ENCODE assay signal across 27 cellular contexts in the genomic region with DNA sequence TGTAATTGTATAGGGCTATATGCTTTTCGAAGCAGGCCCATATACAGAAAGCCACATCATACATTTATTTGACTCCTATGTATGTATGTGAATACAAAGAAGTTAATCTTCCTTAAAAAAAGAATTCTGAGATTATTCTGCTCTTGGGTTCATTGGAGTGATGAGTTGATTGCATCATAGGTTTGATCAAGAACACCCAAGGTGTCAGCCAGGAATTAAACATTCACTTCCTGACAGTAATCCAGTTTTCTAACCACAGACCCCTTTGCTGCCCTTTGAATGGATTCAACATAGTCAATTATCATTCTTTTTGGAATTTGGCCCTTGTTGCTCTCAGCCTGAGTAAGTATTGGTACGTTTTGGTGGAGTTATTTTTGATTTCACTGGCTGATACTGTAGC.
"Had no signal": no experiment of that assay in that cellular context is flagged by ENCODE, and none has a peak within 500 bp of the region (broad histone marks: within the 10 kb centered on the region; RNA-seq: fewer than 3 reads in every experiment).

No MANE protein-coding gene starts in this region.

- DNase-seq: dorsolateral prefrontal cortex; effector CD4-positive, alpha-beta T cell; foreskin fibroblast; heart left ventricle; kidney; mesenchymal stem cell; naive thymus-derived CD8-positive, alpha-beta T cell; nephron progenitor cell; nucleus accumbens; ovary; posterior cingulate gyrus; psoas muscle; sigmoid colon; stimulated activated CD4-positive, alpha-beta T cell treated with anti-CD3 and anti-CD28 coated beads, Interleukin-2, amount 100 ng/mL, for 24 hours; stimulated activated CD4-positive, alpha-beta T cell treated with anti-CD3 and anti-CD28 coated beads, Interleukin-4, amount 100 ng/mL, for 24 hours; stimulated activated naive CD4-positive, alpha-beta T cell treated with Interleukin-2 at 50 U/mL for 16 hours; stomach; thyroid gland; trophoblast cell had no signal

- FAIRE-seq: colon, kidney had no signal

- H3K4me1 Mint-ChIP-seq: naive thymus-derived CD8-positive, alpha-beta T cell; stimulated activated effector memory CD8-positive, alpha-beta T cell treated with anti-CD3 and anti-CD28 coated beads, Interleukin-12 subunit alpha, Interleukin-12 subunit beta, amount 100 ng/mL, for 72 hours had no signal

- H3K4me3 ChIP-seq: dorsolateral prefrontal cortex, gastroesophageal sphincter, heart left ventricle, hepatocyte, ovary, psoas muscle, sigmoid colon, stomach, thyroid gland, vagina had no signal

- H3K9me3 Mint-ChIP-seq: nephron progenitor cell; stimulated activated effector memory CD8-positive, alpha-beta T cell treated with anti-CD3 and anti-CD28 coated beads, Interleukin-12 subunit alpha, Interleukin-12 subunit beta, amount 100 ng/mL, for 72 hours had no signal

- H3K27ac ChIP-seq: dorsolateral prefrontal cortex, epithelial cell of prostate, gastroesophageal sphincter, heart left ventricle, hepatocyte, ovary, psoas muscle, sigmoid colon, stomach, thyroid gland, vagina had no signal

- H3K79me2 ChIP-seq: hepatocyte had no signal

- H3K9me3 ChIP-seq: gastroesophageal sphincter, heart left ventricle, ovary, psoas muscle, sigmoid colon, stomach, thyroid gland, vagina had no signal

- H3K27me3 ChIP-seq: gastroesophageal sphincter, ovary, sigmoid colon, thyroid gland, vagina had no signal

- H3K27ac Mint-ChIP-seq: naive thymus-derived CD8-positive, alpha-beta T cell; nephron progenitor cell; stimulated activated effector memory CD8-positive, alpha-beta T cell treated with anti-CD3 and anti-CD28 coated beads, Interleukin-12 subunit alpha, Interleukin-12 subunit beta, amount 100 ng/mL, for 72 hours had no signal

- H3K4me3 Mint-ChIP-seq: naive thymus-derived CD8-positive, alpha-beta T cell; nephron progenitor cell; stimulated activated effector memory CD8-positive, alpha-beta T cell treated with anti-CD3 and anti-CD28 coated beads, Interleukin-12 subunit alpha, Interleukin-12 subunit beta, amount 100 ng/mL, for 72 hours had no signal

- H2AFZ ChIP-seq: hepatocyte had no signal

- H3K4me2 ChIP-seq: hepatocyte had no signal

- H3K4me1 ChIP-seq: gastroesophageal sphincter, psoas muscle, vagina had no signal

- ATAC-seq: esophagus mucosa; gastroesophageal sphincter; heart left ventricle; left lobe of liver; naive thymus-derived CD8-positive, alpha-beta T cell; psoas muscle; stimulated activated effector memory CD8-positive, alpha-beta T cell treated with anti-CD3 and anti-CD28 coated beads, Interleukin-12 subunit alpha, Interleukin-12 subunit beta, amount 100 ng/mL, for 72 hours had no signal

- H3K36me3 Mint-ChIP-seq: naive thymus-derived CD8-positive, alpha-beta T cell; stimulated activated effector memory CD8-positive, alpha-beta T cell treated with anti-CD3 and anti-CD28 coated beads, Interleukin-12 subunit alpha, Interleukin-12 subunit beta, amount 100 ng/mL, for 72 hours had no signal

- H3K36me3 ChIP-seq: gastroesophageal sphincter, heart left ventricle, ovary, sigmoid colon, stomach, thyroid gland, vagina had no signal
